ENCODE assay signal across 21 cellular contexts in the genomic region with DNA sequence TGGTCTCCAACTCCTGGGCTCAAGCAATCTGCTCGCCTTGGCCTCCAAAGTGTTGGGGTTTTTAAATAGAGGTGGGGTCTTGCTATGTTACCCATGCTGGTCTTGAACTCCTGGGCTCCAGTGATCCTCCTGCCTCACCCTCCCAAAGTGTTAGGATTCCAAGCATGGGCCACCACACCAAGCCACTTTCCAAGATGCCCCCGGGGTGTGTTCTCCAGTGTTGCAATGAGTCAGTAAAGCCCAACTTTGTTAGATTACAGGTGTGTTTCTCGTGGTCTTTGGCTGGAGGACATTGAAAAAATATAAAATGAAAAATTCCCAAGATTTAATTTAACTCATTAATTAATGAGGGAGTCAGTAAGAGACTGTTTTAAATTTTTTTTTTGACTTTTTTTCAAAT. TPM values are rescaled to one million over a fixed set of nuclear protein-coding genes. Genes with fewer than 3 reads are reported as not detected.
DNase-seq lines count a peak whose midpoint lies in the region; ATAC-seq and TF ChIP-seq lines count a peak whose summit lies in the region.
"Had no signal": no experiment of that assay in that cellular context is flagged by ENCODE, and none has a peak within 500 bp of the region (broad histone marks: within the 10 kb centered on the region; RNA-seq: fewer than 3 reads in every experiment).

No MANE protein-coding gene starts in this region.

- peaks cover 62% of the 10 kb centered on the region for H3K36me3 ChIP-seq in CD4-positive, alpha-beta memory T cell (ENCODE audit: insufficient read depth, low read length)
- peaks cover 62% of the 10 kb centered on the region for H3K36me3 ChIP-seq in GM23338 (ENCODE audit: insufficient read depth)

- H3K9me2 ChIP-seq in GM23338 (ENCODE audit: insufficient read depth) = no peaks in the 10 kb centered on the region

- CTCF ChIA-PET in CD4-positive, alpha-beta memory T cell (lab: Charles Lee; ENCODE audit: partially characterized antibody) = no interaction called here
- CTCF ChIA-PET in T-cell (lab: Charles Lee) = interaction anchor here in 1 of 2 donors (1.0 kb wide), 1 partner anchor 11 kb away, joined by 3 read pairs; no protein-coding TSS in a partner anchor

- H4K20me1 ChIP-seq in GM23338 (replicated peaks; ENCODE audit: insufficient read depth) = no peaks in the 10 kb centered on the region; the same call in 1 of the 2 replicates

- in situ Hi-C loops in ACHN (cut with HindIII; ENCODE audit: low pct_ligation_motif_present, low pct_unique_long_range_greater_than_20kb, low sequenced_read_pairs) = no loop called here

- H3K79me2 ChIP-seq in GM23338 (replicated peaks; ENCODE audit: insufficient read depth) = peaks cover 6% of the 10 kb centered on the region; the same call in 1 of the 2 replicates

- no peaks in the 10 kb centered on the region for H3K9me3 ChIP-seq in CD4-positive, alpha-beta memory T cell (ENCODE audit: control insufficient read depth in 1 of 2, low read length in 2 of 2)
- H3K9me3 ChIP-seq: BE2C, SJSA1 had no signal

- H2AFZ ChIP-seq in GM23338 = no peak overlapping the region

- peaks cover 15% of the 10 kb centered on the region for H3K4me1 ChIP-seq in CD4-positive, alpha-beta memory T cell (ENCODE audit: insufficient read depth, low read length)
- H3K4me1 ChIP-seq in GM23338 (ENCODE audit: insufficient read depth) = peaks cover 35% of the 10 kb centered on the region
- H3K4me1 ChIP-seq: BE2C had no signal

- H3K4me3 Mint-ChIP-seq in CD4-positive, alpha-beta memory T cell = no peak overlapping the region
- H3K4me3 Mint-ChIP-seq in GM23338 = no peak overlapping the region
- peak overlapping the region; percentile 25 for H3K4me3 Mint-ChIP-seq in endothelial cell (ENCODE audit: unreplicated experiment)
- no peak overlapping the region for H3K4me3 Mint-ChIP-seq in stimulated activated effector memory CD8-positive, alpha-beta T cell treated with anti-CD3 and anti-CD28 coated beads, Interleukin-12 subunit alpha, Interleukin-12 subunit beta, amount 100 ng/mL, for 72 hours
- H3K4me3 Mint-ChIP-seq in activated T-helper 1 cell treated with anti-CD3 and anti-CD28 coated beads, Interleukin-12 subunit alpha, Interleukin-12 subunit beta, Interleukin-2, Interleukin-4 antibody, amounts not matched to agents 30 ng/mL and 10 ng/mL and 1 ng/mL, durations not matched to agents 14 hours and 24 hours and 36 hours = no peak overlapping the region
- H3K4me3 Mint-ChIP-seq in T-cell = no peak overlapping the region
- H3K4me3 Mint-ChIP-seq: CD8-positive, alpha-beta memory T cell had no signal

- H3K4me3 ChIP-seq in CD4-positive, alpha-beta memory T cell (ENCODE audit: low read length in 2 of 2) = no peak overlapping the region
- no peak overlapping the region for H3K4me3 ChIP-seq in GM23338
- H3K4me3 ChIP-seq: GM12878, K562, SJSA1 had no signal

- H3K27me3 ChIP-seq in CD4-positive, alpha-beta memory T cell (ENCODE audit: insufficient read depth, low read length) = no peaks in the 10 kb centered on the region
- H3K27me3 ChIP-seq in GM23338 (ENCODE audit: insufficient read depth) = no peaks in the 10 kb centered on the region
- H3K27me3 ChIP-seq: BE2C, SJSA1 had no signal

- H3K4me2 ChIP-seq in GM23338 = no peak overlapping the region

- peaks cover 30% of the 10 kb centered on the region for H3F3A ChIP-seq in GM23338 (replicated peaks; ENCODE audit: low read depth)

- peaks cover 0 to 1% (median 0%) of the 10 kb centered on the region in 8 donors for H3K9me3 Mint-ChIP-seq in CD4-positive, alpha-beta memory T cell
- H3K9me3 Mint-ChIP-seq in GM23338 (peaks cover 3% of the 10 kb centered on the region; the same call in 1 of the 3 replicates), endothelial cell (ENCODE audit: unreplicated experiment) (no peaks in the 10 kb centered on the region), T-cell (no peaks in the 10 kb centered on the region)
- no peaks in the 10 kb centered on the region for H3K9me3 Mint-ChIP-seq in stimulated activated effector memory CD8-positive, alpha-beta T cell treated with anti-CD3 and anti-CD28 coated beads, Interleukin-12 subunit alpha, Interleukin-12 subunit beta, amount 100 ng/mL, for 72 hours
- H3K9me3 Mint-ChIP-seq in activated T-helper 1 cell treated with anti-CD3 and anti-CD28 coated beads, Interleukin-12 subunit alpha, Interleukin-12 subunit beta, Interleukin-2, Interleukin-4 antibody, amounts not matched to agents 30 ng/mL and 10 ng/mL and 1 ng/mL, durations not matched to agents 14 hours and 24 hours and 36 hours = no peaks in the 10 kb centered on the region
- H3K9me3 Mint-ChIP-seq: CD8-positive, alpha-beta memory T cell had no signal

- H3K36me3 Mint-ChIP-seq in CD4-positive, alpha-beta memory T cell = peaks cover 63 to 85% of the 10 kb centered on the region in 2 donors
- H3K36me3 Mint-ChIP-seq in GM23338 (ENCODE audit: low read depth) = peaks cover 84% of the 10 kb centered on the region
- H3K36me3 Mint-ChIP-seq in endothelial cell (ENCODE audit: low read depth, unreplicated experiment) = peaks cover 68% of the 10 kb centered on the region
- peaks cover 100% of the 10 kb centered on the region for H3K36me3 Mint-ChIP-seq in stimulated activated effector memory CD8-positive, alpha-beta T cell treated with anti-CD3 and anti-CD28 coated beads, Interleukin-12 subunit alpha, Interleukin-12 subunit beta, amount 100 ng/mL, for 72 hours
- peaks cover 52% of the 10 kb centered on the region for H3K36me3 Mint-ChIP-seq in activated T-helper 1 cell treated with anti-CD3 and anti-CD28 coated beads, Interleukin-12 subunit alpha, Interleukin-12 subunit beta, Interleukin-2, Interleukin-4 antibody, amounts not matched to agents 30 ng/mL and 10 ng/mL and 1 ng/mL, durations not matched to agents 14 hours and 24 hours and 36 hours (ENCODE audit: low read depth)
- H3K36me3 Mint-ChIP-seq in T-cell = peaks cover 64% of the 10 kb centered on the region

- no peaks in the 10 kb centered on the region for H3K27me3 Mint-ChIP-seq in CD4-positive, alpha-beta memory T cell
- H3K27me3 Mint-ChIP-seq in GM23338 (ENCODE audit: insufficient read depth, low read depth, poor library complexity) = peaks cover 12% of the 10 kb centered on the region
- H3K27me3 Mint-ChIP-seq in endothelial cell (ENCODE audit: unreplicated experiment) = peaks cover 13% of the 10 kb centered on the region
- H3K27me3 Mint-ChIP-seq in activated T-helper 1 cell treated with anti-CD3 and anti-CD28 coated beads, Interleukin-12 subunit alpha, Interleukin-12 subunit beta, Interleukin-2, Interleukin-4 antibody, amounts not matched to agents 30 ng/mL and 10 ng/mL and 1 ng/mL, durations not matched to agents 14 hours and 24 hours and 36 hours (ENCODE audit: insufficient read depth) = no peaks in the 10 kb centered on the region
- no peaks in the 10 kb centered on the region for H3K27me3 Mint-ChIP-seq in T-cell
- H3K27me3 Mint-ChIP-seq: CD8-positive, alpha-beta memory T cell had no signal

- H3K27ac ChIP-seq in CD4-positive, alpha-beta memory T cell (ENCODE audit: low read depth, low read length) = no peak overlapping the region
- H3K27ac ChIP-seq in GM23338 (ENCODE audit: low read depth) = peak overlapping the region; percentile 95; the same call in 1 of the 2 replicates
- H3K27ac ChIP-seq: SJSA1 had no signal

- intact Hi-C loops in CD4-positive, alpha-beta memory T cell (cut with micrococcal nuclease) = no loop called here
- intact Hi-C loops in activated T-helper 1 cell treated with anti-CD3 and anti-CD28 coated beads, Interleukin-12 subunit alpha, Interleukin-12 subunit beta, Interleukin-2, Interleukin-4 antibody, amounts not matched to agents 30 ng/mL and 10 ng/mL and 1 ng/mL, durations not matched to agents 14 hours and 24 hours and 36 hours (cut with micrococcal nuclease) = no loop called here

- peaks cover 5 to 14% (median 8%) of the 10 kb centered on the region in 4 donors for H3K4me1 Mint-ChIP-seq in CD4-positive, alpha-beta memory T cell
- H3K4me1 Mint-ChIP-seq in GM23338 (peaks cover 33% of the 10 kb centered on the region), endothelial cell (ENCODE audit: unreplicated experiment) (peaks cover 15% of the 10 kb centered on the region), T-cell (peaks cover 15 to 30% (median 15%) of the 10 kb centered on the region in 3 donors)
- H3K4me1 Mint-ChIP-seq in stimulated activated effector memory CD8-positive, alpha-beta T cell treated with anti-CD3 and anti-CD28 coated beads, Interleukin-12 subunit alpha, Interleukin-12 subunit beta, amount 100 ng/mL, for 72 hours = peaks cover 12% of the 10 kb centered on the region
- peaks cover 36% of the 10 kb centered on the region for H3K4me1 Mint-ChIP-seq in activated T-helper 1 cell treated with anti-CD3 and anti-CD28 coated beads, Interleukin-12 subunit alpha, Interleukin-12 subunit beta, Interleukin-2, Interleukin-4 antibody, amounts not matched to agents 30 ng/mL and 10 ng/mL and 1 ng/mL, durations not matched to agents 14 hours and 24 hours and 36 hours (ENCODE audit: low read depth)

- POLR2A ChIA-PET in CD4-positive, alpha-beta memory T cell (lab: Charles Lee; ENCODE audit: partially characterized antibody) = interaction anchor here (1.2 kb wide), 1 partner anchor 63 kb away, joined by 3 read pairs; no protein-coding TSS in a partner anchor
- POLR2A ChIA-PET in T-cell (lab: Charles Lee) = no interaction called here

- H3K27ac Mint-ChIP-seq in CD4-positive, alpha-beta memory T cell = peak overlapping the region in 5 of 7 donors; percentile 50 to 76 (median 62)
- H3K27ac Mint-ChIP-seq in GM23338 = peak overlapping the region; percentile 34; the same call in 1 of the 2 replicates
- H3K27ac Mint-ChIP-seq in endothelial cell (ENCODE audit: unreplicated experiment) = no peak overlapping the region
- peak overlapping the region; percentile 40 for H3K27ac Mint-ChIP-seq in stimulated activated effector memory CD8-positive, alpha-beta T cell treated with anti-CD3 and anti-CD28 coated beads, Interleukin-12 subunit alpha, Interleukin-12 subunit beta, amount 100 ng/mL, for 72 hours
- no peak overlapping the region for H3K27ac Mint-ChIP-seq in activated T-helper 1 cell treated with anti-CD3 and anti-CD28 coated beads, Interleukin-12 subunit alpha, Interleukin-12 subunit beta, Interleukin-2, Interleukin-4 antibody, amounts not matched to agents 30 ng/mL and 10 ng/mL and 1 ng/mL, durations not matched to agents 14 hours and 24 hours and 36 hours
- H3K27ac Mint-ChIP-seq in T-cell = peak overlapping the region in 1 of 2 donors; percentile 46

- no peak for DNase-seq in CD4-positive, alpha-beta memory T cell
- DNase-seq in GM23338 (ENCODE audit: low spot score) (no peak), endothelial cell (ENCODE audit: low spot score) (no peak), ACHN (no peak), T-cell (no peak)
- no peak for DNase-seq in stimulated activated effector memory CD8-positive, alpha-beta T cell treated with anti-CD3 and anti-CD28 coated beads, Interleukin-12 subunit alpha, Interleukin-12 subunit beta, amount 100 ng/mL, for 72 hours (ENCODE audit: low spot score in 2 of 2)
- no peak for DNase-seq in activated T-helper 1 cell treated with anti-CD3 and anti-CD28 coated beads, Interleukin-12 subunit alpha, Interleukin-12 subunit beta, Interleukin-2, Interleukin-4 antibody, amounts not matched to agents 30 ng/mL and 10 ng/mL and 1 ng/mL, durations not matched to agents 14 hours and 24 hours and 36 hours (ENCODE audit: low spot score)
- DNase-seq: BE2C; CD8-positive, alpha-beta memory T cell; DND-41; GDM1; NCI-H1436; NCI-H2029; NCI-H2171; NCI-H748 treated with DMSO at 0.1 percent for 48 hours had no signal

- TF ChIP-seq CTCF in GM23338 (conservative IDR thresholded peaks at IDR 0.05; ENCODE audit: low read depth in 2 of 2) (no peak), endothelial cell (IDR thresholded peaks at IDR 0.05; ENCODE audit: unreplicated experiment) (no peak)

- no peak for ATAC-seq in GM23338
- no peak for ATAC-seq in stimulated activated effector memory CD8-positive, alpha-beta T cell treated with anti-CD3 and anti-CD28 coated beads, Interleukin-12 subunit alpha, Interleukin-12 subunit beta, amount 100 ng/mL, for 72 hours
- ATAC-seq in T-cell (replicated peaks in 1 of 4) = no peak
- ATAC-seq: GM12878, HCT116, K562 had no signal

RNA-seq across cellular contexts. Expression of a gene that starts 29.2 kb away (rescaled TPM):
- under 1 TPM in 1 of 2 experiments, not detected in 1; 0.19 TPM for total RNA-seq in CD4-positive, alpha-beta memory T cell
- under 1 TPM in 1 of 2 donors, not detected in 1; 0.17 TPM for polyA plus RNA-seq in CD4-positive, alpha-beta memory T cell
- 0.54 TPM in 1 of 2 replicates, not detected in the other for total RNA-seq in GM23338 (2014; rRNA removed; shearing (Covaris generic))
- not detected in 2 replicates for polyA plus RNA-seq in GM23338 (2016; fragmentation: Nextera tagmentation; extraction: Ambion mirVana)
- total RNA-seq in endothelial cell (ENCODE audit: unreplicated experiment) (not detected), T-cell (not detected)
- total RNA-seq in activated T-helper 1 cell treated with anti-CD3 and anti-CD28 coated beads, Interleukin-12 subunit alpha, Interleukin-12 subunit beta, Interleukin-2, Interleukin-4 antibody, amounts not matched to agents 30 ng/mL and 10 ng/mL and 1 ng/mL, durations not matched to agents 14 hours and 24 hours and 36 hours = not detected in 2 replicates
- total RNA-seq: CD8-positive, alpha-beta memory T cell; GM12878; K562; NCI-H460; SJSA1 had no signal
- polyA plus RNA-seq: AG04450; CD8-positive, alpha-beta memory T cell; K562 had no signal

Comparison
In these comparisons a context has a peak if more than half of its experiments do, and no peak if none do; other contexts are left out.
1. H3K27ac Mint-ChIP-seq: peak in CD4-positive, alpha-beta memory T cell (5 of 7), GM23338 (single experiment) and stimulated activated effector memory CD8-positive, alpha-beta T cell treated with anti-CD3 and anti-CD28 coated beads, Interleukin-12 subunit alpha, Interleukin-12 subunit beta, amount 100 ng/mL, for 72 hours (single experiment); none in endothelial cell (single experiment) and activated T-helper 1 cell treated with anti-CD3 and anti-CD28 coated beads, Interleukin-12 subunit alpha, Interleukin-12 subunit beta, Interleukin-2, Interleukin-4 antibody, amounts not matched to agents 30 ng/mL and 10 ng/mL and 1 ng/mL, durations not matched to agents 14 hours and 24 hours and 36 hours (single experiment).